Comparison of ENCODE assay signal across 20 cellular contexts in genomic region chr10:778626-779330, GRCh38.
DNase-seq lines count a peak whose midpoint lies in the region; ATAC-seq lines count a peak whose summit lies in the region.
"Had no signal": no experiment of that assay in that cellular context is flagged by ENCODE, and none has a peak within 500 bp of the region (broad histone marks: within the 10 kb centered on the region; RNA-seq: fewer than 3 reads in every experiment).

No MANE protein-coding gene starts in this region.

- ATAC-seq in activated T-helper 17 cell treated with anti-CD3 and anti-CD28 coated beads, Interleukin-2, amount 50 U/mL, for 72 hours (replicated peaks), result peak; percentile 43
- no peak for ATAC-seq in GM21723 (IDR thresholded peaks at IDR 0.05; ENCODE audit: unreplicated experiment)
- no peak for ATAC-seq in GM18502 (IDR thresholded peaks at IDR 0.05; ENCODE audit: poor library complexity, unreplicated experiment)
- ATAC-seq: gastrocnemius medialis, psoas muscle had no signal

- peak; percentile 46 for DNase-seq in A172 (ENCODE audit: low spot score)
- DNase-seq in ELR (ENCODE audit: low read depth), result peak; percentile 23
- peak; percentile 41 for DNase-seq in kidney tubule cell (ENCODE audit: low spot score)
- DNase-seq in activated CD4-positive, CD25-positive, alpha-beta regulatory T cell (lab: John Stamatoyannopoulos, UW), result no peak
- no peak for DNase-seq in NCI-H1417 (lab: John Stamatoyannopoulos, UW)
- DNase-seq: activated CD4-positive, alpha-beta T cell treated with anti-CD3 and anti-CD28 coated beads, Interleukin-2, amount 50 U/mL, for 4 hours; activated T-cell treated with anti-CD3 and anti-CD28 coated beads, Interleukin-2, amount 50 U/mL, for 1 hour; CD8-positive, alpha-beta memory T cell; DMS79; dorsolateral prefrontal cortex; gastrocnemius medialis; H9; NCI-H1436; NCI-H526 had no signal

- H3K27ac Mint-ChIP-seq in activated T-helper 17 cell treated with anti-CD3 and anti-CD28 coated beads, Interleukin-2, amount 50 U/mL, for 72 hours, result no peak overlapping the region
- H3K27ac Mint-ChIP-seq: activated naive CD4-positive, alpha-beta T cell treated with anti-CD3 and anti-CD28 coated beads, Interleukin-2, amount 50 U/mL, for 72 hours; CD8-positive, alpha-beta memory T cell; H9 had no signal

- no peak overlapping the region for H3K4me3 Mint-ChIP-seq in activated T-helper 17 cell treated with anti-CD3 and anti-CD28 coated beads, Interleukin-2, amount 50 U/mL, for 72 hours
- H3K4me3 Mint-ChIP-seq: H9, neural crest cell had no signal

- H3K4me1 Mint-ChIP-seq in activated T-helper 17 cell treated with anti-CD3 and anti-CD28 coated beads, Interleukin-2, amount 50 U/mL, for 72 hours, result no peaks in the 10 kb centered on the region
- H3K4me1 Mint-ChIP-seq: H9, neural crest cell had no signal

- no peaks in the 10 kb centered on the region for H3K36me3 Mint-ChIP-seq in activated T-helper 17 cell treated with anti-CD3 and anti-CD28 coated beads, Interleukin-2, amount 50 U/mL, for 72 hours (ENCODE audit: low read depth)
- H3K36me3 Mint-ChIP-seq: activated naive CD4-positive, alpha-beta T cell treated with anti-CD3 and anti-CD28 coated beads, Interleukin-2, amount 50 U/mL, for 72 hours; CD8-positive, alpha-beta memory T cell had no signal

- peaks cover 9% of the 10 kb centered on the region for H3K27me3 Mint-ChIP-seq in activated T-helper 17 cell treated with anti-CD3 and anti-CD28 coated beads, Interleukin-2, amount 50 U/mL, for 72 hours

- H3K9me3 Mint-ChIP-seq in activated T-helper 17 cell treated with anti-CD3 and anti-CD28 coated beads, Interleukin-2, amount 50 U/mL, for 72 hours, result no peaks in the 10 kb centered on the region
- H3K9me3 Mint-ChIP-seq: activated naive CD4-positive, alpha-beta T cell treated with anti-CD3 and anti-CD28 coated beads, Interleukin-2, amount 50 U/mL, for 72 hours; CD8-positive, alpha-beta memory T cell; H9; neural crest cell had no signal

Comparison
In these comparisons a context has a peak if more than half of its experiments do, and no peak if none do; other contexts are left out.
1. DNase-seq: peak in A172 (single experiment), ELR (single experiment) and kidney tubule cell (single experiment); none in activated CD4-positive, CD25-positive, alpha-beta regulatory T cell (0 of 4) and NCI-H1417 (0 of 3).